ENCODE assay signal across 8 cellular contexts in genomic region chr7:130960208-130960988, GRCh38.
DNase-seq lines count a peak whose midpoint lies in the region; ATAC-seq and TF ChIP-seq lines count a peak whose summit lies in the region.

No MANE protein-coding gene starts in this region.

- peak overlapping the region; percentile 93 for H3K27ac ChIP-seq in neutrophil

- no peaks in the 10 kb centered on the region for H3K27me3 ChIP-seq in neutrophil

- no peaks in the 10 kb centered on the region for H3K9me3 ChIP-seq in neutrophil

- ATAC-seq in HG02610 (IDR thresholded peaks at IDR 0.05; ENCODE audit: unreplicated experiment) (peak; percentile 40), HG03280 (IDR thresholded peaks at IDR 0.05; ENCODE audit: unreplicated experiment) (no peak)

- DNase-seq in EH (ENCODE audit: low read depth), result peak; percentile 99
- DNase-seq in SIG-M5 treated with dmso at 0.1 percent for 504 hours (lab: John Stamatoyannopoulos, UW; ENCODE audit: unreplicated experiment), result peak; percentile 97
- DNase-seq in dedifferentiated amniotic fluid mesenchymal stem cell (ENCODE audit: extremely low spot score), result peak; percentile 100
- no peak for DNase-seq in NCI-H526 (lab: John Stamatoyannopoulos, UW)
- no peak for DNase-seq in NCI-H1417 treated with DMSO at 0.1 percent for 48 hours (lab: John Stamatoyannopoulos, UW)

- H3K36me3 ChIP-seq in neutrophil, result peaks cover 22% of the 10 kb centered on the region

- TF ChIP-seq CTCF in neutrophil (IDR thresholded peaks at IDR 0.05), result peak; percentile 28

- H3K4me3 ChIP-seq in neutrophil (ENCODE audit: low read depth in 1 of 2, low read length in 1 of 2), result peak overlapping the region; percentile 39 to 51

- H3K4me1 ChIP-seq in neutrophil (ENCODE audit: control insufficient read depth in 1 of 2, insufficient read depth in 1 of 2, low read depth in 1 of 2, low read length in 1 of 2), result peaks cover 72 to 81% of the 10 kb centered on the region in 2 experiments

Comparison
In these comparisons a context has a peak if more than half of its experiments do, and no peak if none do; other contexts are left out.
1. DNase-seq: peak in EH (single experiment), SIG-M5 treated with dmso at 0.1 percent for 504 hours (single experiment) and dedifferentiated amniotic fluid mesenchymal stem cell (single experiment); none in NCI-H526 (0 of 2) and NCI-H1417 treated with DMSO at 0.1 percent for 48 hours (single experiment).